21 cellular contexts compared by ENCODE assay signal in genomic region chr6:138401960-138402832, GRCh38. TPM values are rescaled to one million over a fixed set of nuclear protein-coding genes. Genes with fewer than 3 reads are reported as not detected.
DNase-seq lines count a peak whose midpoint lies in the region; ATAC-seq and TF ChIP-seq lines count a peak whose summit lies in the region.
"Had no signal": no experiment of that assay in that cellular context is flagged by ENCODE, and none has a peak within 500 bp of the region (broad histone marks: within the 10 kb centered on the region; RNA-seq: fewer than 3 reads in every experiment).

No MANE protein-coding gene starts in this region.

- H3K23ac ChIP-seq in mesendoderm (ENCODE audit: low read length): no peak overlapping the region

- H3K36me3 ChIP-seq in mesendoderm (ENCODE audit: control insufficient read depth, insufficient read depth, low read length): no peaks in the 10 kb centered on the region
- H3K36me3 ChIP-seq: breast epithelium had no signal

- H3K4me1 ChIP-seq in mesendoderm (ENCODE audit: control insufficient read depth, low read depth, low read length): peaks cover 2% of the 10 kb centered on the region
- H3K4me1 ChIP-seq: breast epithelium had no signal

- no peaks in the 10 kb centered on the region for H3K79me1 ChIP-seq in mesendoderm (ENCODE audit: low read length)

- H2BK120ac ChIP-seq in mesendoderm (ENCODE audit: low read depth, low read length): no peak overlapping the region

- H3K4me1 Mint-ChIP-seq in activated T-cell treated with anti-CD3 and anti-CD28 coated beads, Interleukin-2, amount 50 U/mL, for 72 hours (ENCODE audit: low read depth): peaks cover 22% of the 10 kb centered on the region
- peaks cover 20% of the 10 kb centered on the region for H3K4me1 Mint-ChIP-seq in activated B cell treated with CpG ODN at 0.5 μM for 24 hours
- peaks cover 17 to 24% of the 10 kb centered on the region in 2 donors for H3K4me1 Mint-ChIP-seq in stimulated activated naive B cell treated with anti-CD40 and anti-IgM and Interleukin-4, amounts not matched to agents 10 μg/mL and 1 μg/mL and 100 μg/mL, for 72 hours

- H4K5ac ChIP-seq in mesendoderm (ENCODE audit: low read length): no peak overlapping the region

- DNase-seq in activated T-cell treated with anti-CD3 and anti-CD28 coated beads, Interleukin-2, amount 50 U/mL, for 72 hours: no peak
- no peak for DNase-seq in activated T-cell treated with anti-CD3 and anti-CD28 coated beads, Interleukin-2, amount 50 U/mL, for 48 hours
- DNase-seq in activated B cell treated with CpG ODN at 0.5 μM for 24 hours: no peak
- DNase-seq in mesendoderm: no peak
- DNase-seq in stimulated activated naive B cell treated with anti-CD40 and anti-IgM and Interleukin-4, amounts not matched to agents 10 μg/mL and 1 μg/mL and 100 μg/mL, for 72 hours: no peak
- no peak for DNase-seq in NCI-H2196 treated with DMSO at 0.1 percent for 48 hours (lab: John Stamatoyannopoulos, UW; ENCODE audit: unreplicated experiment)
- DNase-seq in NCI-H2107 (lab: John Stamatoyannopoulos, UW): no peak
- DNase-seq: ACHN; Calu3; left ventricle myocardium superior; NCI-H1694 treated with DMSO at 0.1 percent for 48 hours; stimulated activated CD4-positive, alpha-beta T cell treated with anti-CD3 and anti-CD28 coated beads, Interleukin-12 subunit alpha, Interleukin-12 subunit beta, amount 100 ng/mL, for 4 hours; upper lobe of right lung had no signal

- H3K9me3 Mint-ChIP-seq in activated T-cell treated with anti-CD3 and anti-CD28 coated beads, Interleukin-2, amount 50 U/mL, for 72 hours: no peaks in the 10 kb centered on the region
- no peaks in the 10 kb centered on the region for H3K9me3 Mint-ChIP-seq in activated B cell treated with CpG ODN at 0.5 μM for 24 hours
- H3K9me3 Mint-ChIP-seq in stimulated activated naive B cell treated with anti-CD40 and anti-IgM and Interleukin-4, amounts not matched to agents 10 μg/mL and 1 μg/mL and 100 μg/mL, for 72 hours: no peaks in the 10 kb centered on the region
- H3K9me3 Mint-ChIP-seq: activated naive CD4-positive, alpha-beta T cell treated with anti-CD3 and anti-CD28 coated beads, Interleukin-2, amount 50 U/mL, for 72 hours; dendritic cell treated with granulocyte-macrophage colony-stimulating factor and Interleukin-4, amounts not matched to agents 40 ng/mL and 50 ng/mL, for 4 days; stimulated activated memory B cell treated with anti-CD40 and anti-IgM and Interleukin-4, amounts not matched to agents 10 μg/mL and 1 μg/mL and 100 μg/mL, for 72 hours had no signal

- peak overlapping the region; percentile 40 for H2AK5ac ChIP-seq in mesendoderm (ENCODE audit: low read length)

- peaks cover 0 to 2% of the 10 kb centered on the region in 2 donors for H3K36me3 Mint-ChIP-seq in activated T-cell treated with anti-CD3 and anti-CD28 coated beads, Interleukin-2, amount 50 U/mL, for 72 hours (ENCODE audit: insufficient read depth in 2 of 2)
- peaks cover 15% of the 10 kb centered on the region for H3K36me3 Mint-ChIP-seq in activated B cell treated with CpG ODN at 0.5 μM for 24 hours (ENCODE audit: low read depth)
- H3K36me3 Mint-ChIP-seq in stimulated activated naive B cell treated with anti-CD40 and anti-IgM and Interleukin-4, amounts not matched to agents 10 μg/mL and 1 μg/mL and 100 μg/mL, for 72 hours: peaks cover 0 to 7% of the 10 kb centered on the region in 2 donors

- H3K4me3 ChIP-seq in mesendoderm (ENCODE audit: low read length): no peak overlapping the region

- H3K18ac ChIP-seq in mesendoderm (ENCODE audit: low read length): peak overlapping the region; percentile 52

- no peak overlapping the region for H3K27ac ChIP-seq in mesendoderm (ENCODE audit: low read depth, low read length)

- no peak overlapping the region for H3K27ac Mint-ChIP-seq in activated T-cell treated with anti-CD3 and anti-CD28 coated beads, Interleukin-2, amount 50 U/mL, for 72 hours
- H3K27ac Mint-ChIP-seq in activated B cell treated with CpG ODN at 0.5 μM for 24 hours: no peak overlapping the region
- H3K27ac Mint-ChIP-seq in stimulated activated naive B cell treated with anti-CD40 and anti-IgM and Interleukin-4, amounts not matched to agents 10 μg/mL and 1 μg/mL and 100 μg/mL, for 72 hours: peak overlapping the region; percentile 77

- TF ChIP-seq CTCF in activated B cell treated with CpG ODN at 0.5 μM for 24 hours (IDR thresholded peaks at IDR 0.05): no peak

- intact Hi-C loops in activated B cell treated with CpG ODN at 0.5 μM for 24 hours (cut with micrococcal nuclease): loop anchor here (5.0 to 10.0 kb wide), 5 partner anchors 293 to 1577 kb away; partner anchors contain the start of genes PEX7, REPS1 and TNFAIP3

- H3K4me2 ChIP-seq in mesendoderm (ENCODE audit: low read length): no peak overlapping the region

- no peaks in the 10 kb centered on the region for H3K27me3 Mint-ChIP-seq in activated T-cell treated with anti-CD3 and anti-CD28 coated beads, Interleukin-2, amount 50 U/mL, for 72 hours (ENCODE audit: low read depth)
- H3K27me3 Mint-ChIP-seq in activated B cell treated with CpG ODN at 0.5 μM for 24 hours: no peaks in the 10 kb centered on the region
- no peaks in the 10 kb centered on the region for H3K27me3 Mint-ChIP-seq in stimulated activated naive B cell treated with anti-CD40 and anti-IgM and Interleukin-4, amounts not matched to agents 10 μg/mL and 1 μg/mL and 100 μg/mL, for 72 hours
- H3K27me3 Mint-ChIP-seq: stimulated activated memory B cell treated with anti-CD40 and anti-IgM and Interleukin-4, amounts not matched to agents 10 μg/mL and 1 μg/mL and 100 μg/mL, for 72 hours had no signal

- peak overlapping the region; percentile 45 to 48 for H3K4me3 Mint-ChIP-seq in activated T-cell treated with anti-CD3 and anti-CD28 coated beads, Interleukin-2, amount 50 U/mL, for 72 hours
- H3K4me3 Mint-ChIP-seq in activated B cell treated with CpG ODN at 0.5 μM for 24 hours: peak overlapping the region; percentile 11
- peak overlapping the region in 1 of 2 donors; percentile 18 for H3K4me3 Mint-ChIP-seq in stimulated activated naive B cell treated with anti-CD40 and anti-IgM and Interleukin-4, amounts not matched to agents 10 μg/mL and 1 μg/mL and 100 μg/mL, for 72 hours

- no peak overlapping the region for H3K9ac ChIP-seq in mesendoderm (ENCODE audit: low read length)

- WGBS in mesendoderm (ENCODE audit: extremely low coverage, insufficient coverage, low lambda C conversion rate): no CpG with 5 or more reads among the region's 14 CpGs

- no peak overlapping the region for H2BK15ac ChIP-seq in mesendoderm (replicated peaks; ENCODE audit: low read depth)

- H3K27me3 ChIP-seq in mesendoderm (ENCODE audit: insufficient read depth, low read length, poor library complexity): no peaks in the 10 kb centered on the region
- H3K27me3 ChIP-seq: breast epithelium, upper lobe of right lung had no signal

- H3K79me2 ChIP-seq in mesendoderm (ENCODE audit: control insufficient read depth, insufficient read depth, low read length): peaks cover 9% of the 10 kb centered on the region

- no peak for ATAC-seq in activated T-cell treated with anti-CD3 and anti-CD28 coated beads, Interleukin-2, amount 50 U/mL, for 72 hours (replicated peaks in 1 of 2)
- ATAC-seq in activated B cell treated with CpG ODN at 0.5 μM for 24 hours (ENCODE audit: low read depth) (no peak), GM18502 (IDR thresholded peaks at IDR 0.05; ENCODE audit: poor library complexity, unreplicated experiment) (no peak)
- ATAC-seq in stimulated activated naive B cell treated with anti-CD40 and anti-IgM and Interleukin-4, amounts not matched to agents 10 μg/mL and 1 μg/mL and 100 μg/mL, for 72 hours (replicated peaks): no peak
- ATAC-seq: left ventricle myocardium superior; stimulated activated memory B cell treated with anti-CD40 and anti-IgM and Interleukin-4, amounts not matched to agents 10 μg/mL and 1 μg/mL and 100 μg/mL, for 72 hours had no signal

- H4K8ac ChIP-seq in mesendoderm (ENCODE audit: low read depth, low read length): no peak overlapping the region

- CTCF ChIA-PET in activated B cell treated with CpG ODN at 0.5 μM for 24 hours (lab: Charles Lee): interaction anchor here (3.0 kb wide), 1 partner anchor 8 kb away, joined by 17 read pairs; no protein-coding TSS in a partner anchor

- no peak overlapping the region for H2BK5ac ChIP-seq in mesendoderm (ENCODE audit: low read length)

- POLR2A ChIA-PET in activated B cell treated with CpG ODN at 0.5 μM for 24 hours (lab: Charles Lee): interaction anchor here (0.7 kb wide), 2 partner anchors 279 to 535 kb away, joined by 3 to 7 read pairs; partner anchors contain the start of gene TNFAIP3

- peak overlapping the region; percentile 45 for H3K56ac ChIP-seq in mesendoderm (ENCODE audit: low read length)

- H3K4ac ChIP-seq in mesendoderm (ENCODE audit: low read depth, low read length): peak overlapping the region; percentile 97

RNA-seq across cellular contexts. Expression of gene HEBP2, which starts 1.8 kb away (rescaled TPM):
- 10 to 100 TPM; 36.5 to 41.1 TPM for total RNA-seq in activated T-cell treated with anti-CD3 and anti-CD28 coated beads, Interleukin-2, amount 50 U/mL, for 72 hours
- total RNA-seq in activated B cell treated with CpG ODN at 0.5 μM for 24 hours: 26.2 and 32.7 TPM in 2 replicates
- 316 TPM for polyA plus RNA-seq in mesendoderm (2013, experiment 1 of 2)
- polyA plus RNA-seq in mesendoderm (2013, experiment 2 of 2): 316 TPM

RNA-seq across cellular contexts. Expression of gene SMIM28, which starts 24.5 kb away (rescaled TPM):
- not detected for total RNA-seq in activated T-cell treated with anti-CD3 and anti-CD28 coated beads, Interleukin-2, amount 50 U/mL, for 72 hours
- not detected in 2 replicates for total RNA-seq in activated B cell treated with CpG ODN at 0.5 μM for 24 hours
- 0.32 TPM for polyA plus RNA-seq in mesendoderm (2013, experiment 1 of 2)
- polyA plus RNA-seq in mesendoderm (2013, experiment 2 of 2): 0.21 TPM
- total RNA-seq: activated naive CD4-positive, alpha-beta T cell treated with anti-CD3 and anti-CD28 coated beads, Interleukin-2, amount 50 U/mL, for 72 hours; breast epithelium; Calu3; epithelial cell of proximal tubule; HT1080; left ventricle myocardium superior; myocyte; upper lobe of right lung had no signal
